ENCODE assay signal across 8 cellular contexts in genomic region chr16:53945996-53946395, GRCh38.
DNase-seq lines count a peak whose midpoint lies in the region; ATAC-seq, FAIRE-seq and TF ChIP-seq lines count a peak whose summit lies in the region.

No MANE protein-coding gene starts in this region.

- peak; percentile 60 for FAIRE-seq in GM19239 (lab: Jason Lieb, UNC)

- TF ChIP-seq CTCF in retinal pigment epithelial cell (conservative IDR thresholded peaks at IDR 0.05; ENCODE audit: low read depth, low read length) = peak; percentile 79

- H3K4me3 ChIP-seq in retinal pigment epithelial cell (ENCODE audit: low read length) = no peak overlapping the region

- ATAC-seq in GM21786 (IDR thresholded peaks at IDR 0.05; ENCODE audit: unreplicated experiment) = no peak

- peak; percentile 35 for DNase-seq in AG20443 (ENCODE audit: low spot score)
- DNase-seq in GM19239 (ENCODE audit: insufficient read length, low spot score) = no peak
- DNase-seq in RPMI7951 (ENCODE audit: low read depth) = peak; percentile 51
- DNase-seq in germinal center (ENCODE audit: low spot score) = peak; percentile 8
- peak; percentile 9 for DNase-seq in retinal pigment epithelial cell (ENCODE audit: low read depth)
- no peak for DNase-seq in NCI-H2107 treated with DMSO at 0.1 percent for 48 hours (lab: John Stamatoyannopoulos, UW; ENCODE audit: unreplicated experiment)
- DNase-seq in amniotic stem cell (lab: John Stamatoyannopoulos, UW) = no peak

Comparison
In these comparisons a context has a peak if more than half of its experiments do, and no peak if none do; other contexts are left out.
1. DNase-seq: peak in AG20443 (single experiment), RPMI7951 (single experiment), germinal center (single experiment) and retinal pigment epithelial cell (single experiment); none in GM19239 (single experiment), NCI-H2107 treated with DMSO at 0.1 percent for 48 hours (single experiment) and amniotic stem cell (single experiment).